In genomic region chrX:131944936-131945902, GRCh38 we compare ENCODE assay signal across 18 cellular contexts.
A peak's percentile ranks its signal among the peaks of the same experiment; 100 is the strongest.
DNase-seq lines count a peak whose midpoint lies in the region; ATAC-seq, FAIRE-seq and TF ChIP-seq lines count a peak whose summit lies in the region.
"Had no signal": no experiment of that assay in that cellular context is flagged by ENCODE, and none has a peak within 500 bp of the region (broad histone marks: within the 10 kb centered on the region; RNA-seq: fewer than 3 reads in every experiment).

No MANE protein-coding gene starts in this region.

- H4K20me1 ChIP-seq in K562 (replicated peaks; ENCODE audit: control insufficient read depth, insufficient read depth, low read length), result no peaks in the 10 kb centered on the region

- H2AFZ ChIP-seq in K562 (ENCODE audit: low read depth, low read length), result no peak overlapping the region

- TF ChIP-seq RAD21 in K562 (CRISPR knock-in tag; conservative IDR thresholded peaks at IDR 0.05 in 1 of 2, IDR thresholded peaks at IDR 0.05 in 1 of 2), result no peak

- peak overlapping the region; percentile 9 for H3K4me3 Mint-ChIP-seq in progenitor cell of endocrine pancreas (ENCODE audit: low read depth)
- H3K4me3 Mint-ChIP-seq: CD14-positive monocyte had no signal

- DNase-seq in activated naive CD4-positive, alpha-beta T cell treated with anti-CD3 and anti-CD28 coated beads, Interleukin-2, amount 50 U/mL, for 72 hours (ENCODE audit: low spot score in 2 of 2), result no peak
- DNase-seq in activated naive CD4-positive, alpha-beta T cell treated with Interleukin-2 at 50 U/mL for 16 hours, result no peak
- peak; percentile 25 for DNase-seq in OCI-M1 (lab: John Stamatoyannopoulos, UW)
- peak in 2 of 4 experiments; percentile 8 to 33 for DNase-seq in K562 (ENCODE audit: extremely low read depth in 1 of 4, low spot score in 3 of 4)
- DNase-seq in progenitor cell of endocrine pancreas (ENCODE audit: low spot score, unreplicated experiment), result no peak
- no peak for DNase-seq in NCI-H2227 (lab: John Stamatoyannopoulos, UW; ENCODE audit: unreplicated experiment)
- DNase-seq in NCI-H345 (lab: John Stamatoyannopoulos, UW), result no peak
- no peak for DNase-seq in omental fat pad (ENCODE audit: low spot score)
- DNase-seq: ACHN, AML-193, COR-L47, H7, NCI-H1092, NCI-H2081 treated with DMSO at 0.1 percent for 48 hours, NCI-H526 treated with DMSO at 0.1 percent for 48 hours, SHP77 treated with DMSO at 0.1 percent for 48 hours had no signal

- H3K4me3 ChIP-seq in K562, result no peak overlapping the region

- BruUV-seq in K562 (replicated peaks; lab: Mats Ljungman, UMichigan), result no TSS peak

- no peaks in the 10 kb centered on the region for H3K9me3 Mint-ChIP-seq in activated naive CD4-positive, alpha-beta T cell treated with anti-CD3 and anti-CD28 coated beads, Interleukin-2, amount 50 U/mL, for 72 hours
- peaks cover 3% of the 10 kb centered on the region for H3K9me3 Mint-ChIP-seq in progenitor cell of endocrine pancreas (ENCODE audit: low read depth)

- TF ChIP-seq EP300 in K562 (IDR thresholded peaks at IDR 0.05; ENCODE audit: low read length), result no peak

- POLR2A ChIA-PET in K562 (lab: Yijun Ruan, JAX), result interaction anchor here (0.6 kb wide), 1 partner anchor 82 kb away, joined by 3 read pairs; no protein-coding TSS in a partner anchor

- no peaks in the 10 kb centered on the region for H3K36me3 ChIP-seq in K562 (ENCODE audit: control insufficient read depth, insufficient read depth, low read length)

- no peaks in the 10 kb centered on the region for H3K27me3 Mint-ChIP-seq in progenitor cell of endocrine pancreas

- CTCF ChIA-PET in K562 (lab: Yijun Ruan, JAX; ENCODE audit: low intra/inter-chr PET ratio), result no interaction called here

- intact Hi-C loops in K562 (cut with micrococcal nuclease), result no loop called here

- no peak for TF ChIP-seq POLR2A in K562 (conservative IDR thresholded peaks at IDR 0.05)

- H3K27ac Mint-ChIP-seq in activated naive CD4-positive, alpha-beta T cell treated with anti-CD3 and anti-CD28 coated beads, Interleukin-2, amount 50 U/mL, for 72 hours, result peak overlapping the region in 1 of 2 donors; percentile 65
- H3K27ac Mint-ChIP-seq in progenitor cell of endocrine pancreas, result peak overlapping the region; percentile 53
- H3K27ac Mint-ChIP-seq: CD14-positive monocyte had no signal

- no peaks in the 10 kb centered on the region for H3K9me3 ChIP-seq in K562 (replicated peaks; ENCODE audit: control insufficient read depth, insufficient read depth, low read depth, low read length)

- H3K4me2 ChIP-seq in K562 (ENCODE audit: insufficient read depth, low read length), result no peak overlapping the region

- peaks cover 0 to 27% of the 10 kb centered on the region in 2 experiments; a peak in 3 of 5 replicates for H3K4me1 ChIP-seq in K562 (replicated peaks in 1 of 2; ENCODE audit: control insufficient read depth in 2 of 2, insufficient read depth in 2 of 2, low read length in 2 of 2)

- H3K9me1 ChIP-seq in K562 (ENCODE audit: control insufficient read depth, insufficient read depth, low read length), result no peaks in the 10 kb centered on the region

- in situ Hi-C loops in K562 (cut with MboI), result no loop called here

- no peak overlapping the region for H3K27ac ChIP-seq in K562 (ENCODE audit: extremely low read depth, low read depth, low read length)

- H3K4me1 Mint-ChIP-seq in progenitor cell of endocrine pancreas (ENCODE audit: low read depth), result peaks cover 18% of the 10 kb centered on the region
- H3K4me1 Mint-ChIP-seq: CD14-positive monocyte had no signal

- H3K79me2 ChIP-seq in K562 (ENCODE audit: control insufficient read depth, insufficient read depth, low read length), result no peaks in the 10 kb centered on the region

- no peak for FAIRE-seq in K562 (lab: Jason Lieb, UNC)
- FAIRE-seq: HepG2 had no signal

- WGBS in K562 (ENCODE audit: insufficient coverage, low coverage, missing lambda C conversion rate), result 13% methylated on average over 7 of the region's 7 CpGs

- no peaks in the 10 kb centered on the region for H3K27me3 ChIP-seq in K562 (ENCODE audit: control insufficient read depth in 2 of 2, insufficient read depth in 2 of 2, low read length in 2 of 2)

- H3K36me3 Mint-ChIP-seq in activated naive CD4-positive, alpha-beta T cell treated with anti-CD3 and anti-CD28 coated beads, Interleukin-2, amount 50 U/mL, for 72 hours, result no peaks in the 10 kb centered on the region
- H3K36me3 Mint-ChIP-seq in progenitor cell of endocrine pancreas (ENCODE audit: insufficient read depth), result no peaks in the 10 kb centered on the region
- H3K36me3 Mint-ChIP-seq: CD14-positive monocyte had no signal

- TF ChIP-seq CTCF in K562 (IDR thresholded peaks at IDR 0.05 in 2 of 3, conservative IDR thresholded peaks at IDR 0.05 in 1 of 3; ENCODE audit: insufficient read depth in 2 of 3, low read depth in 1 of 3, low read length in 3 of 3) (no peak), progenitor cell of endocrine pancreas (IDR thresholded peaks at IDR 0.05; ENCODE audit: unreplicated experiment) (no peak), omental fat pad (IDR thresholded peaks at IDR 0.05) (no peak)

- peak; percentile 59 to 66 for ATAC-seq in activated naive CD4-positive, alpha-beta T cell treated with anti-CD3 and anti-CD28 coated beads, Interleukin-2, amount 50 U/mL, for 72 hours
- ATAC-seq in K562 (peak; percentile 70), omental fat pad (ENCODE audit: low FRiP score) (no peak)
- ATAC-seq: HepG2 had no signal

- no peak overlapping the region for H3K9ac ChIP-seq in K562 (ENCODE audit: insufficient read depth in 1 of 2, low read depth in 2 of 2, low read length in 2 of 2)

TF ChIP-seq in K562, 482 proteins besides CTCF, POLR2A, EP300 and RAD21 (continues in another document):
- TF ChIP-seq STAT5B (CRISPR knock-in tag; IDR thresholded peaks at IDR 0.05) (no peak), GABPB1 (CRISPR knock-in tag; IDR thresholded peaks at IDR 0.05) (no peak), MCM2 (IDR thresholded peaks at IDR 0.05; ENCODE audit: low read depth) (no peak), DPF2 (IDR thresholded peaks at IDR 0.05) (0 out of 2 replicates have a peak, but pooled peaks have one; percentile 32), RCOR1 (IDR thresholded peaks at IDR 0.05; ENCODE audit: borderline replicate concordance in 1 of 2, low read depth in 2 of 2, low read length in 2 of 2) (peak in 1 of 2 experiments; percentile 17; a peak in 1 of 4 replicates), CREM (IDR thresholded peaks at IDR 0.05; ENCODE audit: low read depth) (no peak), ZNF274 (IDR thresholded peaks at IDR 0.05; ENCODE audit: borderline replicate concordance, low read depth, low read length) (no peak), NCOR1 (IDR thresholded peaks at IDR 0.05) (no peak), ZHX1 (conservative IDR thresholded peaks at IDR 0.05; ENCODE audit: low read length) (no peak), NFXL1 (CRISPR knock-in tag; IDR thresholded peaks at IDR 0.05) (no peak), PHTF2 (CRISPR knock-in tag; IDR thresholded peaks at IDR 0.05) (no peak), ATF3 (IDR thresholded peaks at IDR 0.05) (peak; percentile 81), ATF3 (CRISPR knock-in tag; conservative IDR thresholded peaks at IDR 0.05) (no peak), ZNF395 (CRISPR knock-in tag; IDR thresholded peaks at IDR 0.05) (no peak), CTBP1 (IDR thresholded peaks at IDR 0.05; ENCODE audit: borderline replicate concordance) (no peak), ZNF699 (CRISPR knock-in tag; IDR thresholded peaks at IDR 0.05; ENCODE audit: insufficient replicate concordance) (no peak)
- TF ChIP-seq, protein P1, sequence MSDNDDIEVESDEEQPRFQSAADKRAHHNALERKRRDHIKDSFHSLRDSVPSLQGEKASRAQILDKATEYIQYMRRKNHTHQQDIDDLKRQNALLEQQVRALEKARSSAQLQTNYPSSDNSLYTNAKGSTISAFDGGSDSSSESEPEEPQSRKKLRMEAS (CRISPR knock-in tag; IDR thresholded peaks at IDR 0.05), result no peak
